23 cellular contexts compared by ENCODE assay signal in the genomic region with DNA sequence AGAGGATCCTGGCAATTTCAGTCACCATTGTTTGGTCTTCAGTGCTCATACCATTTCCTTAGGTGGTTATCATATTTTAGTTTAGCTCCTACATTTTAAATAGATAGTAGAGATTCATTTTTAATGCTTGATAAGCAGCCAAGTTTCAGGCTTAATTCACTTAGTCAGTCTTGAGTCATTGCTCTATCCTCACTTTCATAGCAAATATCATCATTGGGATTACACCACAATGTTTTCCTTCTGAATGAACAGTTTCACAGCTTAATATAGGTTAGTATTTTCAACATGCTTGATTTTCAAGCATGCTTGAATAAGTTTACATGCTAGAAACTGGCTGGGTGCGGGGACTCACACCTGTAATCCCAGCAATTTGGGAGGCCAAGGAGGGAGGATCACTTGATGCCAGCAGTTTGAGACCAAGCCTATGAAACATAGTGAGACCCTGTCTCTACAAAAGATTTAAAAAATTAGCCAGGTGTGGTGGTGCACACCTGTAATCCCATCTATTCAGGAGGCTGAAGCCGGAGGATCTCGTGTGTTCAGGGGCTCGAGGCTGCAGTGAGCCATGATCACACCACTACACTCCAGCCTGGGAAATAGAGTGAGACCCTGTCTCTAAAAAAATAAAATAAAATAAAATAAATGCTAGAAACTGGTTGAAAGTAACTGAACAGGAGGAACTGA.
DNase-seq lines count a peak whose midpoint lies in the region; ATAC-seq, FAIRE-seq and TF ChIP-seq lines count a peak whose summit lies in the region.
"Had no signal": no experiment of that assay in that cellular context is flagged by ENCODE, and none has a peak within 500 bp of the region (broad histone marks: within the 10 kb centered on the region; RNA-seq: fewer than 3 reads in every experiment).

No MANE protein-coding gene starts in this region.

- no peaks in the 10 kb centered on the region for H3K36me3 Mint-ChIP-seq in T-cell
- H3K36me3 Mint-ChIP-seq: activated naive CD4-positive, alpha-beta T cell treated with anti-CD3 and anti-CD28 coated beads, Interleukin-2, amount 50 U/mL, for 72 hours; naive B cell; stimulated activated effector memory CD8-positive, alpha-beta T cell treated with anti-CD3 and anti-CD28 coated beads, Interleukin-12 subunit alpha, Interleukin-12 subunit beta, amount 100 ng/mL, for 72 hours; WTC11 had no signal

- DNase-seq in LHCN-M2 (ENCODE audit: low read depth) (peak; percentile 67), mammary epithelial cell (peak; percentile 63), T-cell (no peak), stomach (no peak), caudate nucleus (lab: John Stamatoyannopoulos, UW) (no peak)
- DNase-seq: activated CD8-positive, alpha-beta T cell treated with anti-CD3 and anti-CD28 coated beads, Interleukin-2, amount 10 ng/mL, durations not matched to agents 7 days and 5 days; activated T-cell treated with anti-CD3 and anti-CD28 coated beads, Interleukin-2, amount 50 U/mL, for 48 hours; effector CD8-positive, alpha-beta T cell; Karpas-422; naive B cell; NCI-H1436; spleen; T-helper 1 cell; trophoblast cell had no signal

- H3K79me2 ChIP-seq in mammary epithelial cell (ENCODE audit: insufficient read depth, low read length), result no peaks in the 10 kb centered on the region

- no peak overlapping the region for H3K27ac Mint-ChIP-seq in T-cell
- H3K27ac Mint-ChIP-seq: activated CD8-positive, alpha-beta T cell treated with anti-CD3 and anti-CD28 coated beads, Interleukin-2, amount 10 ng/mL, durations not matched to agents 7 days and 5 days; activated naive CD4-positive, alpha-beta T cell treated with anti-CD3 and anti-CD28 coated beads, Interleukin-2, amount 50 U/mL, for 72 hours; naive B cell; stimulated activated effector memory CD8-positive, alpha-beta T cell treated with anti-CD3 and anti-CD28 coated beads, Interleukin-12 subunit alpha, Interleukin-12 subunit beta, amount 100 ng/mL, for 72 hours had no signal

- H2AFZ ChIP-seq in mammary epithelial cell (ENCODE audit: low read depth, low read length), result no peak overlapping the region

- no peaks in the 10 kb centered on the region for H3K27me3 Mint-ChIP-seq in T-cell
- H3K27me3 Mint-ChIP-seq: naive B cell had no signal

- ATAC-seq in T-cell (replicated peaks in 1 of 4), result no peak
- no peak for ATAC-seq in GM18907 (IDR thresholded peaks at IDR 0.05; ENCODE audit: unreplicated experiment)
- ATAC-seq: activated CD8-positive, alpha-beta T cell treated with anti-CD3 and anti-CD28 coated beads, Interleukin-2, amount 10 ng/mL, durations not matched to agents 7 days and 5 days; stimulated activated effector memory CD8-positive, alpha-beta T cell treated with anti-CD3 and anti-CD28 coated beads, Interleukin-12 subunit alpha, Interleukin-12 subunit beta, amount 100 ng/mL, for 72 hours; WTC11 had no signal

- H3K4me3 ChIP-seq in mammary epithelial cell (replicated peaks in 1 of 3; ENCODE audit: insufficient read depth in 1 of 3, low read depth in 2 of 3, low read length in 3 of 3) (no peak overlapping the region), stomach (no peak overlapping the region)
- H3K4me3 ChIP-seq: HAP-1, lung, spleen had no signal

- dilution Hi-C loops in mammary epithelial cell (cut with HindIII; ENCODE audit: low sequenced_read_pairs), result no loop called here

- CTCF ChIA-PET in mammary epithelial cell (lab: Charles Lee; ENCODE audit: low non-redundant PET) (no interaction called here), T-cell (lab: Charles Lee) (no interaction called here)

- H3K4me1 Mint-ChIP-seq in T-cell, result no peaks in the 10 kb centered on the region
- H3K4me1 Mint-ChIP-seq: naive B cell; stimulated activated effector memory CD8-positive, alpha-beta T cell treated with anti-CD3 and anti-CD28 coated beads, Interleukin-12 subunit alpha, Interleukin-12 subunit beta, amount 100 ng/mL, for 72 hours had no signal

- H3K27me3 ChIP-seq in mammary epithelial cell (ENCODE audit: insufficient read depth, low read length) (peaks cover 2% of the 10 kb centered on the region), stomach (no peaks in the 10 kb centered on the region)
- H3K27me3 ChIP-seq: spleen had no signal

- H3K4me1 ChIP-seq in mammary epithelial cell (ENCODE audit: insufficient read depth, low read length), result peaks cover 8% of the 10 kb centered on the region
- H3K4me1 ChIP-seq in stomach, result peaks cover 0 to 22% (median 8%) of the 10 kb centered on the region in 4 donors
- H3K4me1 ChIP-seq: spleen had no signal

- POLR2A ChIA-PET in T-cell (lab: Charles Lee), result no interaction called here

- intact Hi-C loops in mammary epithelial cell (cut with micrococcal nuclease), result no loop called here
- intact Hi-C loops in stomach (cut with DNase I; ENCODE audit: low total_unique reads), result no loop called here

- H3K9ac ChIP-seq in mammary epithelial cell (ENCODE audit: insufficient read depth, low read length), result no peak overlapping the region

- no peak overlapping the region for H3K4me2 ChIP-seq in mammary epithelial cell (ENCODE audit: insufficient read depth, low read depth, low read length)

- peak overlapping the region; percentile 26 for H3K27ac ChIP-seq in 22Rv1
- no peak overlapping the region for H3K27ac ChIP-seq in mammary epithelial cell (ENCODE audit: insufficient read depth, low read depth, low read length)
- peak overlapping the region in 2 of 5 donors; percentile 35 to 36 for H3K27ac ChIP-seq in stomach
- no peak overlapping the region for H3K27ac ChIP-seq in caudate nucleus (ENCODE audit: low read depth, low read length)
- H3K27ac ChIP-seq: spleen had no signal

- no peaks in the 10 kb centered on the region for H3K9me3 ChIP-seq in mammary epithelial cell (replicated peaks; ENCODE audit: insufficient read depth, low read length)
- no peaks in the 10 kb centered on the region for H3K9me3 ChIP-seq in stomach
- H3K9me3 ChIP-seq: HAP-1, spleen had no signal

- no peak for TF ChIP-seq CTCF in 22Rv1 (IDR thresholded peaks at IDR 0.05)
- TF ChIP-seq CTCF in mammary epithelial cell (conservative IDR thresholded peaks at IDR 0.05 in 1 of 2, IDR thresholded peaks at IDR 0.05 in 1 of 2; ENCODE audit: extremely low read depth in 1 of 2, insufficient read depth in 1 of 2, low read depth in 1 of 2, low read length in 2 of 2), result no peak
- no peak for TF ChIP-seq CTCF in stomach (IDR thresholded peaks at IDR 0.05)

- H3K4me3 Mint-ChIP-seq in T-cell, result no peak overlapping the region
- H3K4me3 Mint-ChIP-seq: activated CD8-positive, alpha-beta T cell treated with anti-CD3 and anti-CD28 coated beads, Interleukin-2, amount 10 ng/mL, durations not matched to agents 7 days and 5 days; naive B cell; stimulated activated effector memory CD8-positive, alpha-beta T cell treated with anti-CD3 and anti-CD28 coated beads, Interleukin-12 subunit alpha, Interleukin-12 subunit beta, amount 100 ng/mL, for 72 hours; WTC11 had no signal

- TF ChIP-seq EP300 in stomach (IDR thresholded peaks at IDR 0.05), result no peak

- in situ Hi-C loops in mammary epithelial cell (cut with MboI; ENCODE audit: low sequenced_read_pairs in 2 of 2), result no loop called here

- H3K36me3 ChIP-seq in mammary epithelial cell (ENCODE audit: insufficient read depth, low read length) (no peaks in the 10 kb centered on the region), stomach (no peaks in the 10 kb centered on the region)
- H3K36me3 ChIP-seq: spleen had no signal

- no peak for TF ChIP-seq POLR2A in stomach (IDR thresholded peaks at IDR 0.05)

- H3K9me3 Mint-ChIP-seq in T-cell, result no peaks in the 10 kb centered on the region
- H3K9me3 Mint-ChIP-seq: activated naive CD4-positive, alpha-beta T cell treated with anti-CD3 and anti-CD28 coated beads, Interleukin-2, amount 50 U/mL, for 72 hours; naive B cell; stimulated activated effector memory CD8-positive, alpha-beta T cell treated with anti-CD3 and anti-CD28 coated beads, Interleukin-12 subunit alpha, Interleukin-12 subunit beta, amount 100 ng/mL, for 72 hours; WTC11 had no signal

- FAIRE-seq in islet of Langerhans (lab: Jason Lieb, UNC), result peak; percentile 13
- FAIRE-seq: GM19239 had no signal

- BruUV-seq in mammary epithelial cell (replicated peaks; lab: Mats Ljungman, UMichigan), result no TSS peak

- WGBS in mammary epithelial cell (ENCODE audit: low coverage, missing lambda C conversion rate), result 73% methylated on average over 3 of the region's 4 CpGs
- WGBS in stomach, 5 donors, result 90 to 96% (median 94%) methylated on average over 4 of the region's 4 CpGs

- no peaks in the 10 kb centered on the region for H4K20me1 ChIP-seq in mammary epithelial cell (ENCODE audit: insufficient read depth, low read length)

Comparison
In these comparisons a context has a peak if more than half of its experiments do, and no peak if none do; other contexts are left out.
1. DNase-seq: peak in LHCN-M2 (single experiment) and mammary epithelial cell (single experiment); none in T-cell (0 of 34), stomach (single experiment) and caudate nucleus (0 of 61).